Comparison of ENCODE assay signal across 23 cellular contexts in genomic region chr9:36854751-36855150, GRCh38.
"Had no signal": no experiment of that assay in that cellular context is flagged by ENCODE, and none has a peak within 500 bp of the region (broad histone marks: within the 10 kb centered on the region; RNA-seq: fewer than 3 reads in every experiment).

No MANE protein-coding gene starts in this region.

- H3K79me2 ChIP-seq: hepatocyte had no signal

- H3K27me3 ChIP-seq: colonic mucosa had no signal

- H3K4me1 ChIP-seq: colonic mucosa, gastrocnemius medialis, left lung, prostate gland, right atrium auricular region, stomach, tibial artery had no signal

- H3K27ac Mint-ChIP-seq: dendritic cell treated with granulocyte-macrophage colony-stimulating factor and Interleukin-4, amounts not matched to agents 40 ng/mL and 50 ng/mL, for 4 days; type B pancreatic cell had no signal

- H3K9me3 Mint-ChIP-seq: dendritic cell treated with granulocyte-macrophage colony-stimulating factor and Interleukin-4, amounts not matched to agents 40 ng/mL and 50 ng/mL, for 4 days; endodermal cell; naive thymus-derived CD8-positive, alpha-beta T cell; neural crest cell; type B pancreatic cell had no signal

- DNase-seq: colonic mucosa; effector CD8-positive, alpha-beta T cell; foreskin fibroblast; gastrocnemius medialis; head of caudate nucleus; left cardiac atrium; midbrain; nucleus accumbens; stomach; tibial artery had no signal

- H3K27ac ChIP-seq: colonic mucosa, epithelial cell of prostate, gastrocnemius medialis, hepatocyte, left lung, prostate gland, right atrium auricular region, stomach, tibial artery had no signal

- H3K4me3 Mint-ChIP-seq: dendritic cell treated with granulocyte-macrophage colony-stimulating factor and Interleukin-4, amounts not matched to agents 40 ng/mL and 50 ng/mL, for 4 days; endodermal cell; naive thymus-derived CD8-positive, alpha-beta T cell; neural crest cell; type B pancreatic cell had no signal

- ATAC-seq: esophagus mucosa, gastrocnemius medialis, sciatic nerve had no signal

- H3K4me3 ChIP-seq: colonic mucosa, gastrocnemius medialis, hepatocyte, left lung, prostate gland, right atrium auricular region, smooth muscle cell, stomach, tibial artery had no signal

- H3K9me3 ChIP-seq: colonic mucosa, gastrocnemius medialis, left lung, prostate gland, right atrium auricular region, stomach, tibial artery had no signal

- H2AFZ ChIP-seq: hepatocyte had no signal

- H3K36me3 ChIP-seq: colonic mucosa, gastrocnemius medialis, left lung, prostate gland, right atrium auricular region, stomach, tibial artery had no signal

- H3K4me2 ChIP-seq: hepatocyte, smooth muscle cell had no signal

- H3K36me3 Mint-ChIP-seq: naive thymus-derived CD8-positive, alpha-beta T cell; type B pancreatic cell had no signal
